In the genomic region with DNA sequence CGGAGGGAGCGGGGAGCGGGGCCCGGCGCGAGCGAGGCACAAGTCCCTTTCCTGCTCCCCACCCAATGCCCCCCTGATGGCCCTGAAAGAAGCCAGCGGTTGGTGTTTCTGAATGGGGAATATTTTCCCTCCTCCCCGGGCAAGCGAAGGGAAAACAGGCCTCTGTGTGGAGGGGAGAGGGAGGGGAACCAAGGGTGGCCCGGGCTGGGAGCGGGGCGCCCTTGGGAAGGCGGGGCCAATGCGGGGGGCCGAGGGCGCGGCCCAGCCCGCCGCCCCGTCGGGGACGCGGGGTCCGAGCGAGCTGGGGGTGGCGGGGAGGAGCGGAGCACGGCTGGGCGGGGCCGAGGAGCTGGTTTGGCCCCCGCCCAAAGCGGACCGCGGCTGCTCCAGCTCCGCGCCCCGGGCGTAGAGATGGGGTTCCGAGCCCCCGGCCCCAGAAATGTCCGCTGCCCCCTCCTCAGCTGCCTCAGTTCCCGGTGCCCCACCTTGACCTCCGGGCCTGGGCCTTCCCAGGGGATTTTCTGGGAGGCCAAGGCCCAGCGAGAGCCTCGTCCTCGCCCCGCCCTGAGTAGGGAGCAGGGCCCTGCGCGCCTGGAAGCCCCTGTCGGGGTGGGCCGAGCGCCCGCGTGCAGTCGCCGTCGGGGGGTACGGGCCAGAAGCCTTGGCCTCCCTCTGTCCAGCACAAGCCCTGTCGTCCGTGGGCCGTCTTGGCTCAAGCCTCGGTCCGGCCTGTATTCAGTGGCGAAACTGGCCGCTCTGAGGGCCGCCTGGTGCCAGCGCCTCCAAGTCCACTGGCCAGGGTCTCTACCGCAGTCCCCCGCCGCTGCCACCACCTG, we compare ENCODE assay signal across 7 cellular contexts. TPM values are rescaled to one million over a fixed set of nuclear protein-coding genes. Genes with fewer than 3 reads are reported as not detected.
DNase-seq lines count a peak whose midpoint lies in the region; ATAC-seq, FAIRE-seq and TF ChIP-seq lines count a peak whose summit lies in the region.

No MANE protein-coding gene starts in this region.

- H3K4me1 ChIP-seq in HUES48 (ENCODE audit: control insufficient read depth, insufficient read depth, low read length) = peaks cover 22% of the 10 kb centered on the region
- peaks cover 12 to 14% of the 10 kb centered on the region in 2 donors for H3K4me1 ChIP-seq in kidney (ENCODE audit: control insufficient read depth in 1 of 2, insufficient read depth in 1 of 2, low read depth in 1 of 2, low read length in 2 of 2)

- no peak for ATAC-seq in stimulated activated naive B cell treated with anti-CD40 and anti-IgM and Interleukin-4, amounts not matched to agents 10 μg/mL and 1 μg/mL and 100 μg/mL, for 72 hours (replicated peaks)
- ATAC-seq in GM18870 (IDR thresholded peaks at IDR 0.05; ENCODE audit: unreplicated experiment) = no peak

- H3K36me3 ChIP-seq in HUES48 (ENCODE audit: control insufficient read depth, insufficient read depth, low read length) (no peaks in the 10 kb centered on the region), kidney (ENCODE audit: control insufficient read depth in 1 of 2, insufficient read depth in 2 of 2, low read length in 2 of 2) (peaks cover 0 to under 1% of the 10 kb centered on the region in 2 donors)

- peaks cover 14 to 30% of the 10 kb centered on the region in 2 donors for H3K36me3 Mint-ChIP-seq in stimulated activated naive B cell treated with anti-CD40 and anti-IgM and Interleukin-4, amounts not matched to agents 10 μg/mL and 1 μg/mL and 100 μg/mL, for 72 hours

- no peak for FAIRE-seq in kidney (lab: Jason Lieb, UNC)

- no peaks in the 10 kb centered on the region for H3K27me3 ChIP-seq in HUES48 (ENCODE audit: control insufficient read depth, insufficient read depth, low read length)

- H3K27ac ChIP-seq in HUES48 (ENCODE audit: low read depth, low read length) (peak overlapping the region; percentile 69), kidney (ENCODE audit: low read depth in 2 of 2, low read length in 2 of 2) (peak overlapping the region; percentile 87 to 93)

- H3K9me3 ChIP-seq in HUES48 (ENCODE audit: control insufficient read depth, insufficient read depth, low read length) (no peaks in the 10 kb centered on the region), kidney (ENCODE audit: control insufficient read depth in 1 of 2, low read length in 2 of 2) (no peaks in the 10 kb centered on the region)

- H3K9me3 Mint-ChIP-seq in stimulated activated naive B cell treated with anti-CD40 and anti-IgM and Interleukin-4, amounts not matched to agents 10 μg/mL and 1 μg/mL and 100 μg/mL, for 72 hours = no peaks in the 10 kb centered on the region

- DNase-seq in astrocyte of the spinal cord (ENCODE audit: low read depth, low spot score) = no peak
- peak; percentile 90 for DNase-seq in kidney
- DNase-seq in stimulated activated naive B cell treated with anti-CD40 and anti-IgM and Interleukin-4, amounts not matched to agents 10 μg/mL and 1 μg/mL and 100 μg/mL, for 72 hours = no peak
- DNase-seq in NCI-H510A (lab: John Stamatoyannopoulos, UW) = no peak
- DNase-seq in central memory CD4-positive, alpha-beta T cell = no peak

- H3K4me3 ChIP-seq in HUES48 (ENCODE audit: low read depth, low read length) (peak overlapping the region; percentile 65), astrocyte of the spinal cord (ENCODE audit: low read depth, low read length) (peak overlapping the region; percentile 21), kidney (ENCODE audit: low read length in 2 of 2) (peak overlapping the region in 1 of 2 donors; percentile 59)

- peak overlapping the region; percentile 88 for H3K4me3 Mint-ChIP-seq in stimulated activated naive B cell treated with anti-CD40 and anti-IgM and Interleukin-4, amounts not matched to agents 10 μg/mL and 1 μg/mL and 100 μg/mL, for 72 hours

- intact Hi-C loops in kidney (cut with DNase I) = no loop called here

- in situ Hi-C loops in astrocyte of the spinal cord (cut with HindIII; ENCODE audit: low sequenced_read_pairs) = no loop called here

- H3K27me3 Mint-ChIP-seq in stimulated activated naive B cell treated with anti-CD40 and anti-IgM and Interleukin-4, amounts not matched to agents 10 μg/mL and 1 μg/mL and 100 μg/mL, for 72 hours = peaks cover 0 to 5% of the 10 kb centered on the region in 2 donors

- H3K4me1 Mint-ChIP-seq in stimulated activated naive B cell treated with anti-CD40 and anti-IgM and Interleukin-4, amounts not matched to agents 10 μg/mL and 1 μg/mL and 100 μg/mL, for 72 hours = peaks cover 26 to 60% of the 10 kb centered on the region in 2 donors

- H3K9ac ChIP-seq in HUES48 (ENCODE audit: low read depth, low read length) (no peak overlapping the region; the same call in 1 of the 2 replicates), kidney (ENCODE audit: low read length in 2 of 2) (peak overlapping the region in 1 of 2 donors; percentile 69)

- peak overlapping the region; percentile 92 for H3K27ac Mint-ChIP-seq in stimulated activated naive B cell treated with anti-CD40 and anti-IgM and Interleukin-4, amounts not matched to agents 10 μg/mL and 1 μg/mL and 100 μg/mL, for 72 hours

- no peak for TF ChIP-seq CTCF in astrocyte of the spinal cord (IDR thresholded peaks at IDR 0.05; ENCODE audit: low read depth, low read length)
- TF ChIP-seq CTCF in kidney (IDR thresholded peaks at IDR 0.05; ENCODE audit: borderline replicate concordance, extremely low read depth, insufficient read depth) = no peak

RNA-seq across cellular contexts. Expression of a gene that starts 3.9 kb away (rescaled TPM):
- 34.7 TPM for total RNA-seq in kidney
- polyA plus RNA-seq in kidney (ENCODE audit: insufficient read depth, low read depth, low replicate concordance) = 25.0 TPM

RNA-seq across cellular contexts. Expression of a gene that starts 8.9 kb away (rescaled TPM):
- total RNA-seq in kidney = 19.2 TPM
- 46.3 TPM for polyA plus RNA-seq in kidney (ENCODE audit: insufficient read depth, low read depth, low replicate concordance)

RNA-seq across cellular contexts. Expression of a gene that starts 12.1 kb away (rescaled TPM):
- total RNA-seq in kidney = 111 TPM
- polyA plus RNA-seq in kidney (ENCODE audit: insufficient read depth, low read depth, low replicate concordance) = 14.8 TPM

RNA-seq across cellular contexts. Expression of a gene that starts 17.3 kb away (rescaled TPM):
- total RNA-seq in kidney = 6.2 TPM
- polyA plus RNA-seq in kidney (ENCODE audit: insufficient read depth, low read depth, low replicate concordance) = 29.1 TPM
